In the genomic region with DNA sequence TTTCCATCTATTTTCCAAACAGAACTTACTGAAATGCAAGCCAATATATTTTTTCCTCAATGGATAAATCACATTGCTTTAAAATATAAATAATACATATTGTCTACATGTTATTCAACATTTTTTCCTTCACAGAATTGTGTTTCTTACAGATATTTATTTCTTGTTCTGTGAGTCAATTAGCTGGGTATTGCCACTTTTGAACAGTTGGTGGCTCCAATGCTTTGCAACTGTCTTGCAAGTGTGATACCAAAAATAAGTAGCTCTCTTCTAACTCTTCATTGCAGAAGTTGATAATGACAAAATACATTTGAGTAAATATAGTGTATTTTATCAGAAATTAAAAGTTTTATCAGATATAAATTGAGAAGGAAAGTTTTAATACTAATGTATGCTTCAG, we compare ENCODE assay signal across 8 cellular contexts. TPM values are rescaled to one million over a fixed set of nuclear protein-coding genes. Genes with fewer than 3 reads are reported as not detected.
DNase-seq lines count a peak whose midpoint lies in the region; ATAC-seq and TF ChIP-seq lines count a peak whose summit lies in the region.

No MANE protein-coding gene starts in this region.

- BruUV-seq in Panc1 (replicated peaks; lab: Mats Ljungman, UMichigan), result no TSS peak

- no peaks in the 10 kb centered on the region for H3K9me3 ChIP-seq in Panc1 (ENCODE audit: control insufficient read depth, insufficient read depth, low read depth, low read length)
- H3K9me3 ChIP-seq in body of pancreas, result no peaks in the 10 kb centered on the region

- DNase-seq in Panc1 (ENCODE audit: low read depth, low spot score), result no peak
- peak; percentile 33 for DNase-seq in glomerular visceral epithelial cell (ENCODE audit: extremely low spot score)
- DNase-seq in body of pancreas, result no peak
- DNase-seq in activated naive CD4-positive, alpha-beta T cell treated with anti-CD3 and anti-CD28 coated beads, Interleukin-2, amount 10 ng/mL, durations not matched to agents 7 days and 5 days, result no peak
- DNase-seq in COLO668 (lab: John Stamatoyannopoulos, UW; ENCODE audit: unreplicated experiment), result no peak
- no peak for DNase-seq in activated gamma-delta T cell (lab: John Stamatoyannopoulos, UW)

- H3K27me3 ChIP-seq in Panc1 (ENCODE audit: control insufficient read depth, insufficient read depth, low read length), result no peaks in the 10 kb centered on the region
- H3K27me3 ChIP-seq in body of pancreas, result no peaks in the 10 kb centered on the region

- no peaks in the 10 kb centered on the region for H3K4me1 ChIP-seq in Panc1 (ENCODE audit: control insufficient read depth, insufficient read depth, low read length)
- H3K4me1 ChIP-seq in body of pancreas, result no peaks in the 10 kb centered on the region

- peak; percentile 55 for ATAC-seq in GM18861 (IDR thresholded peaks at IDR 0.05; ENCODE audit: unreplicated experiment)
- ATAC-seq in Panc1, result no peak
- no peak for ATAC-seq in body of pancreas

- no peaks in the 10 kb centered on the region for H3K9me3 Mint-ChIP-seq in activated naive CD4-positive, alpha-beta T cell treated with anti-CD3 and anti-CD28 coated beads, Interleukin-2, amount 10 ng/mL, durations not matched to agents 7 days and 5 days

- POLR2A ChIA-PET in Panc1 (lab: Charles Lee), result no interaction called here

- in situ Hi-C loops in Panc1 (cut with HindIII; ENCODE audit: low pct_unique_long_range_greater_than_20kb, low sequenced_read_pairs), result no loop called here

- no peak for TF ChIP-seq POLR2A in body of pancreas (IDR thresholded peaks at IDR 0.05)

- TF ChIP-seq CTCF in 22Rv1 (IDR thresholded peaks at IDR 0.05), result peak; percentile 71
- TF ChIP-seq CTCF in Panc1 (IDR thresholded peaks at IDR 0.05), result peak; percentile 41; the same call in 1 of the 2 replicates
- peak in 1 of 7 experiments; percentile 9 for TF ChIP-seq CTCF in body of pancreas (IDR thresholded peaks at IDR 0.05)

- no peaks in the 10 kb centered on the region for H3K4me1 Mint-ChIP-seq in activated naive CD4-positive, alpha-beta T cell treated with anti-CD3 and anti-CD28 coated beads, Interleukin-2, amount 10 ng/mL, durations not matched to agents 7 days and 5 days

- H3K36me3 ChIP-seq in Panc1 (ENCODE audit: control insufficient read depth, insufficient read depth, low read length) (no peaks in the 10 kb centered on the region), body of pancreas (replicated peaks in 1 of 2; ENCODE audit: insufficient read depth in 1 of 2, low read depth in 2 of 2) (no peaks in the 10 kb centered on the region)

- intact Hi-C loops in Panc1 (cut with micrococcal nuclease; ENCODE audit: unreplicated experiment), result loop anchor here (5.0 to 10.0 kb wide), 2 partner anchors 341 to 403 kb away; no protein-coding TSS in a partner anchor
- intact Hi-C loops in body of pancreas (cut with DNase I), result no loop called here

- H3K27ac ChIP-seq in 22Rv1 (no peak overlapping the region), Panc1 (ENCODE audit: low read length) (no peak overlapping the region), body of pancreas (no peak overlapping the region)

- H3K4me3 Mint-ChIP-seq in activated naive CD4-positive, alpha-beta T cell treated with anti-CD3 and anti-CD28 coated beads, Interleukin-2, amount 10 ng/mL, durations not matched to agents 7 days and 5 days, result no peak overlapping the region

- H3K27me3 Mint-ChIP-seq in activated naive CD4-positive, alpha-beta T cell treated with anti-CD3 and anti-CD28 coated beads, Interleukin-2, amount 10 ng/mL, durations not matched to agents 7 days and 5 days, result peaks cover 6% of the 10 kb centered on the region

- no peak overlapping the region for H3K27ac Mint-ChIP-seq in activated naive CD4-positive, alpha-beta T cell treated with anti-CD3 and anti-CD28 coated beads, Interleukin-2, amount 10 ng/mL, durations not matched to agents 7 days and 5 days

- CTCF ChIA-PET in Panc1 (lab: Charles Lee), result interaction anchor here (0.8 kb wide), 1 partner anchor 339 kb away, joined by 4 read pairs; no protein-coding TSS in a partner anchor
- CTCF ChIA-PET in activated naive CD4-positive, alpha-beta T cell treated with anti-CD3 and anti-CD28 coated beads, Interleukin-2, amount 10 ng/mL, durations not matched to agents 7 days and 5 days (lab: Charles Lee), result interaction anchor here (0.6 to 4.8 kb wide), 6 partner anchors 9 to 343 kb away, joined by 3 to 22 read pairs (median 4); partner anchors contain the start of gene GPC5

- H3K4me3 ChIP-seq in Panc1 (ENCODE audit: low read depth in 2 of 2, low read length in 2 of 2) (no peak overlapping the region), body of pancreas (no peak overlapping the region)

- no peaks in the 10 kb centered on the region for H3K36me3 Mint-ChIP-seq in activated naive CD4-positive, alpha-beta T cell treated with anti-CD3 and anti-CD28 coated beads, Interleukin-2, amount 10 ng/mL, durations not matched to agents 7 days and 5 days

RNA-seq across cellular contexts. Expression of gene GPC5, which starts 17.1 kb away (rescaled TPM):
- total RNA-seq in Panc1 (2021; ENCODE audit: unreplicated experiment), result 0.26 TPM
- not detected for polyA plus RNA-seq in Panc1 (2012; ENCODE audit: insufficient read length)
- total RNA-seq in body of pancreas, result not detected

RNA-seq across cellular contexts. Expression of gene MIR17HG, which starts 33.9 kb away (rescaled TPM):
- total RNA-seq in Panc1 (2021; ENCODE audit: unreplicated experiment) (3.1 TPM), body of pancreas (1 to 10 TPM; 7.5 to 9.6 TPM)
- 0.34 TPM for polyA plus RNA-seq in Panc1 (2012; ENCODE audit: insufficient read length)
